ENCODE assay signal across 9 cellular contexts in the genomic region with DNA sequence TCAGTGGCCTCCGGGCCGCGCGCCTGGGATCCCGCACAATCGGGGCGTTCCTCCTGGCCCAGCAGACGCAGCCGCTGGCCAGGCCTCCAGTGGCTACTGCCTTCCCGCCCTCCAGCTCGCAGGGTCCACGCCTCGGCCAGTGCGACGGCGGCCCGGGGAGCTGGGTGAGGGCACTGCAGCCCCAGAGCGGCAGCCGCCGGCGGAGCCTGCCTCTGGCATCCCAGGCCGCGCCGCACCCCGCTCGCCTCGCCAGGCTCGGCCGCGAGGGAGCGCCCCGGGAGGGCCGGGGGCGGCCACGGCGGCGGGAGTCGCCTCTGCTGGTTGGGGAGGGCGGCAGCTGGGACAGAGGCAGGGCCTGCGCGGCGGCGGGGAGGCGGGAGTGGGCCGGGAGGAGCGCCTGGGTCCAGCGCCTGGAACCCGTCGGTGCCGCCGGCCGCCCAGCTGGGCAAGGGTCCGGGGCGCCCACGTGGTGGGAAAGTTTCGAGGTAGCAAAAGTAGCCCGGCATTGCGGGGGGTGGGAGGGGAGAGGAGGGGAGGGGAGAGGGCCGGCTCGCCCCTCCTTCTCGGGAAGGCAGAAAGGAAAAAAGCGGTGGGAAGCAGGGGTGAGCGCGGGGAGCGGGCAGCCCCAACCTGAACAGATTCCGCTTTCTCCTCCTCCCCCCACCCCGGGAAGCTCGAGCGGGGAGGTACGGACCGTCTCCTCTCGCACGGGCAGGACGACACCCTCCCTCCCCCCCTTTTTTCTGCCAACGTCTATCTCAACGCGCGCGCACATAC. TPM values are rescaled to one million over a fixed set of nuclear protein-coding genes. Genes with fewer than 3 reads are reported as not detected.
A peak's percentile ranks its signal among the peaks of the same experiment; 100 is the strongest.
DNase-seq lines count a peak whose midpoint lies in the region; ATAC-seq, FAIRE-seq and TF ChIP-seq lines count a peak whose summit lies in the region.
"Had no signal": no experiment of that assay in that cellular context is flagged by ENCODE, and none has a peak within 500 bp of the region (broad histone marks: within the 10 kb centered on the region; RNA-seq: fewer than 3 reads in every experiment).

No MANE protein-coding gene starts in this region.

- H3K4me3 ChIP-seq in GM08714 (ENCODE audit: low read length) (peak overlapping the region; percentile 39; the same call in 1 of the 2 replicates), Peyer's patch (peak overlapping the region; percentile 21 to 60 (median 53)), rectal smooth muscle tissue (ENCODE audit: low read length) (peak overlapping the region; percentile 56)

- DNase-seq in Peyer's patch = no peak
- peak; percentile 48 to 52 for DNase-seq in frontal cortex (ENCODE audit: low spot score in 2 of 2)
- DNase-seq in stimulated activated naive CD4-positive, alpha-beta T cell (lab: John Stamatoyannopoulos, UW) = no peak
- no peak for DNase-seq in SK-N-DZ (ENCODE audit: low spot score)

- H3K27me3 ChIP-seq in Peyer's patch (peaks cover 0 to 51% of the 10 kb centered on the region in 2 donors), rectal smooth muscle tissue (ENCODE audit: control insufficient read depth, insufficient read depth, low read length) (peaks cover 51% of the 10 kb centered on the region)

- TF ChIP-seq POLR2A in Peyer's patch (IDR thresholded peaks at IDR 0.05) = no peak

- no peak for FAIRE-seq in frontal cortex (lab: Jason Lieb, UNC)

- H3K4me1 ChIP-seq in Peyer's patch = peaks cover 0 to 42% (median 15%) of the 10 kb centered on the region in 4 donors
- H3K4me1 ChIP-seq in rectal smooth muscle tissue (ENCODE audit: control insufficient read depth, insufficient read depth, low read length) = no peaks in the 10 kb centered on the region

- H3K27ac ChIP-seq in Peyer's patch = no peak overlapping the region
- H3K27ac ChIP-seq in rectal smooth muscle tissue (ENCODE audit: low read depth, low read length) = no peak overlapping the region

- H3K36me3 ChIP-seq in Peyer's patch (no peaks in the 10 kb centered on the region), rectal smooth muscle tissue (ENCODE audit: control insufficient read depth, insufficient read depth, low read length) (no peaks in the 10 kb centered on the region)

- no peak overlapping the region for H3K9ac ChIP-seq in rectal smooth muscle tissue (ENCODE audit: low read length)

- ATAC-seq in GM19023 (IDR thresholded peaks at IDR 0.05; ENCODE audit: unreplicated experiment) = no peak
- ATAC-seq in HG02623 (IDR thresholded peaks at IDR 0.05; ENCODE audit: unreplicated experiment) = no peak

- no peaks in the 10 kb centered on the region for H3K9me3 ChIP-seq in Peyer's patch

- TF ChIP-seq CTCF in Peyer's patch (IDR thresholded peaks at IDR 0.05) = no peak

RNA-seq across cellular contexts. Expression of gene INHBB, which starts 1.5 kb away (rescaled TPM):
- total RNA-seq in Peyer's patch = 1 to 10 TPM in 1 of 4 donors, under 1 TPM in 2, not detected in 1; 0.70 to 1.1 (median 0.95) TPM
- total RNA-seq in frontal cortex = 3.3 TPM
- polyA plus RNA-seq in SK-N-DZ (2014; cell fraction: cytosol; rRNA removed) = not detected in 2 replicates
- not detected in 2 replicates for polyA plus RNA-seq in SK-N-DZ (2014; cell fraction: nucleus; rRNA removed)
- total RNA-seq: naive thymus-derived CD8-positive, alpha-beta T cell had no signal
- polyA plus RNA-seq: naive thymus-derived CD8-positive, alpha-beta T cell had no signal

Comparison
In these comparisons a context has a peak if more than half of its experiments do, and no peak if none do; other contexts are left out.
1. DNase-seq: peak in frontal cortex (2 of 2); none in Peyer's patch (0 of 3), stimulated activated naive CD4-positive, alpha-beta T cell (0 of 6) and SK-N-DZ (single experiment).
2. Peak in every context shown above with its lines, with median percentiles within 50 percentile points of each other: H3K4me3 ChIP-seq.